ENCODE assay signal across 29 cellular contexts in the genomic region with DNA sequence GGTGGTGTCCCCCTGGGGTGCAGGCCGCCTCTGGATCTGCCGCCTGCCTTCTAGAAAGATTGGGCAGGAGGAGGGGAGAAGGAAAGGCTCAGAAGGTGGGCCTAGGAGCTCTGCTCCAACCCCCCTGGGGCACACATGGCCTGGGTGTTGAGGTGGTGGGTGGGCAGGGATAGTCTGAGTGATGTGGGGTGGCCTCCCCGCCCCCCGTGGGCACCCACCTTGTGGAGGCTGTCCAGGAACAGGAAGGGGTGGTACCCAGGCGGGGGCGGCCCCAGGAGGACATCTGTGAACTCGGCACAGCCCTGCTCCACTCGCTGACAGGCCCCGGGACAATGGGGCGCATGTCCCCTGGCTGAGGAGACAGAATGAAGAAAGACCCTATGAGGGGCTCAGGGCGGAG.
"Had no signal": no experiment of that assay in that cellular context is flagged by ENCODE, and none has a peak within 500 bp of the region (broad histone marks: within the 10 kb centered on the region; RNA-seq: fewer than 3 reads in every experiment).

No MANE protein-coding gene starts in this region.

- H3K4me2 ChIP-seq: neural progenitor cell had no signal

- H3K9ac ChIP-seq: neural progenitor cell had no signal

- H3K9me3 ChIP-seq: esophagus muscularis mucosa, heart right ventricle, left lung, mucosa of descending colon, psoas muscle, sigmoid colon, spleen, testis, tibial artery had no signal

- H3K27ac Mint-ChIP-seq: naive thymus-derived CD4-positive, alpha-beta T cell; neural progenitor cell; type B pancreatic cell had no signal

- FAIRE-seq: endothelial cell of umbilical vein, islet of Langerhans had no signal

- H3K27me3 ChIP-seq: esophagus muscularis mucosa, heart right ventricle, neural progenitor cell, sigmoid colon, testis, tibial artery had no signal

- DNase-seq: dermis blood vessel endothelial cell; effector memory CD4-positive, alpha-beta T cell; foreskin keratinocyte; glutamatergic neuron; heart right ventricle; hippocampal formation; left cardiac atrium; left lung; mesenchymal stem cell; mucosa of descending colon; naive thymus-derived CD4-positive, alpha-beta T cell; nucleus accumbens; psoas muscle; right cardiac atrium; sigmoid colon; spleen; stimulated activated naive CD4-positive, alpha-beta T cell; substantia nigra; testis; tibial artery had no signal

- H3K36me3 ChIP-seq: esophagus muscularis mucosa, heart right ventricle, left lung, neural progenitor cell, sigmoid colon, spleen, tibial artery had no signal

- H3K27me3 Mint-ChIP-seq: naive thymus-derived CD4-positive, alpha-beta T cell; type B pancreatic cell had no signal

- H3K36me3 Mint-ChIP-seq: mesothelial cell of epicardium; naive thymus-derived CD4-positive, alpha-beta T cell; neural progenitor cell; type B pancreatic cell had no signal

- H3K9me3 Mint-ChIP-seq: mesothelial cell of epicardium; naive thymus-derived CD4-positive, alpha-beta T cell; nephron; neural progenitor cell; type B pancreatic cell had no signal

- ATAC-seq: foreskin keratinocyte, heart right ventricle, left cardiac atrium, left lung, mucosa of descending colon, psoas muscle, right cardiac atrium had no signal

- H3K4me3 ChIP-seq: coronary artery, esophagus muscularis mucosa, heart right ventricle, left lung, mucosa of descending colon, neural progenitor cell, psoas muscle, sigmoid colon, skin epidermis, spleen, testis, tibial artery had no signal

- H3K27ac ChIP-seq: coronary artery, esophagus muscularis mucosa, foreskin keratinocyte, heart right ventricle, left lung, neural progenitor cell, psoas muscle, sigmoid colon, skin epidermis, spleen, testis, tibial artery had no signal

- H3K4me3 Mint-ChIP-seq: mesothelial cell of epicardium; naive thymus-derived CD4-positive, alpha-beta T cell; neural progenitor cell; type B pancreatic cell had no signal

- H3K4me1 ChIP-seq: foreskin keratinocyte, heart right ventricle, left lung, neural progenitor cell, psoas muscle, spleen, testis had no signal

- H2AFZ ChIP-seq: neural progenitor cell had no signal
